ENCODE assay signal across 2 cellular contexts in the genomic region with DNA sequence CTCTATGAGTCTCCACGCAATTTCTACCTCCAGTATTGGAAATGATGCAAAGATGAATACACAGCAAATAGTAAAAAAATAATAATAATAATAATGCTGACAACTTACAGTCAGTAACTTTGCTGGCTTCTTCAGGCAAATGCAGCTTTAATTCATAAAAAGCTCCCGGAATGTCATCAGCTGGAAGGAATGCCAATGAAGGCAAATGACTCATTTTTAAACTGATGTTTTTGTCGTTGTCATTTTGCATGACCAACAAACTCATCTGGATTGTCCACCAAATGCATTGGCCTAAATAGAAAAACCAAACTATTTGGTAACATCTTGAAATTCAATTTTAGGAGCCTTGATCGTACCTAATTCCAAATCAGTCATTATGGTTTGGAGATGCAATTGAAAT.
TF ChIP-seq lines count a peak whose summit lies in the region.

No MANE protein-coding gene starts in this region.

TF ChIP-seq in SK-N-SH, 30 proteins besides CTCF, POLR2A, EP300 and RAD21 (continued from another document):
- no peak for TF ChIP-seq IRF3 (IDR thresholded peaks at IDR 0.05; ENCODE audit: low read depth, low read length)
- TF ChIP-seq RFX5 (IDR thresholded peaks at IDR 0.05; ENCODE audit: low read length), result no peak
- TF ChIP-seq GABPA (IDR thresholded peaks at IDR 0.05; ENCODE audit: low read depth), result no peak
- TF ChIP-seq GATA2 (CRISPR knock-in tag; IDR thresholded peaks at IDR 0.05), result no peak
- TF ChIP-seq ELF1 (IDR thresholded peaks at IDR 0.05), result no peak
- TF ChIP-seq FOXM1 (IDR thresholded peaks at IDR 0.05; ENCODE audit: low read depth), result no peak
- no peak for TF ChIP-seq RXRA (IDR thresholded peaks at IDR 0.05; ENCODE audit: borderline replicate concordance, low read depth)
- TF ChIP-seq, protein P1, sequence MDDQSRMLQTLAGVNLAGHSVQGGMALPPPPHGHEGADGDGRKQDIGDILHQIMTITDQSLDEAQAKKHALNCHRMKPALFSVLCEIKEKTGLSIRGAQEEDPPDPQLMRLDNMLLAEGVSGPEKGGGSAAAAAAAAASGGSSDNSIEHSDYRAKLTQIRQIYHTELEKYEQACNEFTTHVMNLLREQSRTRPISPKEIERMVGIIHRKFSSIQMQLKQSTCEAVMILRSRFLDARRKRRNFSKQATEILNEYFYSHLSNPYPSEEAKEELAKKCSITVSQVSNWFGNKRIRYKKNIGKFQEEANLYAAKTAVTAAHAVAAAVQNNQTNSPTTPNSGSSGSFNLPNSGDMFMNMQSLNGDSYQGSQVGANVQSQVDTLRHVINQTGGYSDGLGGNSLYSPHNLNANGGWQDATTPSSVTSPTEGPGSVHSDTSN (IDR thresholded peaks at IDR 0.05), result 0 out of 2 replicates have a peak, but pooled peaks have one; percentile 21
- TF ChIP-seq NRF1 (IDR thresholded peaks at IDR 0.05; ENCODE audit: low read depth, low read length), result no peak
- TF ChIP-seq FOSL2 (IDR thresholded peaks at IDR 0.05; ENCODE audit: borderline replicate concordance, low read depth), result peak; percentile 32; the same call in 1 of the 2 replicates
- TF ChIP-seq EZH2phosphoT487 (IDR thresholded peaks at IDR 0.05; ENCODE audit: borderline replicate concordance, low read depth), result no peak
- no peak for TF ChIP-seq USF2 (IDR thresholded peaks at IDR 0.05; ENCODE audit: borderline replicate concordance, low read depth, low read length)
- no peak for TF ChIP-seq TAF1 (IDR thresholded peaks at IDR 0.05; ENCODE audit: borderline replicate concordance, low read depth, low read length)
- TF ChIP-seq, protein P2, sequence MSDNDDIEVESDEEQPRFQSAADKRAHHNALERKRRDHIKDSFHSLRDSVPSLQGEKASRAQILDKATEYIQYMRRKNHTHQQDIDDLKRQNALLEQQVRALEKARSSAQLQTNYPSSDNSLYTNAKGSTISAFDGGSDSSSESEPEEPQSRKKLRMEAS (IDR thresholded peaks at IDR 0.05; ENCODE audit: low read depth), result no peak
- TF ChIP-seq ZBTB33 (IDR thresholded peaks at IDR 0.05; ENCODE audit: borderline replicate concordance, low read depth), result no peak

TF ChIP-seq in SK-N-SH treated with all-trans-retinoic acid at 6 μM for 48 hours, 23 proteins besides CTCF, POLR2A, EP300 and RAD21 (continued from another document):
- no peak for TF ChIP-seq CSRNP3 (CRISPR knock-in tag; IDR thresholded peaks at IDR 0.05)
- TF ChIP-seq ISL1 (CRISPR knock-in tag; IDR thresholded peaks at IDR 0.05), result no peak
